Comparison of ENCODE assay signal across 9 cellular contexts in the genomic region with DNA sequence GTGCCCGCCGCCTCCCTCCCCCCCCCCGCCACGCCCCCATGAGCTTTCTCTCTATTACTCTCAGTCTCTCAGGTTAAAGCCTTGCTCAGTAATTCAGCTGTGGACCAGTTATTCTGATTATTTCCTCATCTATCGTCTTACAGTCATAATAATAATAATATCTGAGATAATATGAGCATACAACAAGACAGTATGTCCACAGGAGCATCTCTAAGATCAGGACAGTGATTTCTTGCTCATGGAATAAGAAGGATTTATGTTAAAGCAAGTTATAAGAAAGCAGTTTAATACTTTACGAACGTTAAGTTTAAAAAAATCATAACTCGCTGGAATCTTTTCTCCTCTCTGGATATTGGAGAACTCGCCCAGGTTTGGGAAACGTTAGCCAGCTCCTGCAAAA. TPM values are rescaled to one million over a fixed set of nuclear protein-coding genes. Genes with fewer than 3 reads are reported as not detected.
DNase-seq lines count a peak whose midpoint lies in the region; ATAC-seq and TF ChIP-seq lines count a peak whose summit lies in the region.
"Had no signal": no experiment of that assay in that cellular context is flagged by ENCODE, and none has a peak within 500 bp of the region (broad histone marks: within the 10 kb centered on the region; RNA-seq: fewer than 3 reads in every experiment).

No MANE protein-coding gene starts in this region.

- no peak for TF ChIP-seq POLR2A in vagina (IDR thresholded peaks at IDR 0.05)

- H3K9me3 ChIP-seq in heart right ventricle = no peaks in the 10 kb centered on the region
- no peaks in the 10 kb centered on the region for H3K9me3 ChIP-seq in mucosa of stomach (ENCODE audit: control insufficient read depth, low read length)
- H3K9me3 ChIP-seq in vagina = no peaks in the 10 kb centered on the region

- ATAC-seq in heart right ventricle = no peak
- no peak for ATAC-seq in left ventricle myocardium superior
- ATAC-seq in HG03097 (IDR thresholded peaks at IDR 0.05; ENCODE audit: low FRiP score, unreplicated experiment) = no peak

- no peak for TF ChIP-seq CTCF in heart right ventricle (IDR thresholded peaks at IDR 0.05)
- TF ChIP-seq CTCF in coronary artery (IDR thresholded peaks at IDR 0.05) = no peak
- TF ChIP-seq CTCF in vagina (IDR thresholded peaks at IDR 0.05) = no peak

- peak overlapping the region; percentile 58 to 97 (median 92) for H3K27ac ChIP-seq in heart right ventricle
- peak overlapping the region; percentile 90 to 92 for H3K27ac ChIP-seq in coronary artery
- peak overlapping the region; percentile 81 for H3K27ac ChIP-seq in vagina

- intact Hi-C loops in heart right ventricle (cut with DNase I) (loop anchor here in 3 of 10 donors (5.0 to 10.0 kb wide), 3 partner anchors 56 to 71 kb away; no protein-coding TSS in a partner anchor), left ventricle myocardium superior (cut with micrococcal nuclease) (no loop called here), vagina (cut with DNase I) (loop anchor here (10.0 kb wide), 1 partner anchor 54 kb away; no protein-coding TSS in a partner anchor)

- H3K4me1 ChIP-seq in heart right ventricle (peaks cover 10 to 74% (median 57%) of the 10 kb centered on the region in 9 donors), mucosa of stomach (ENCODE audit: control insufficient read depth, insufficient read depth, low read length) (peaks cover 52% of the 10 kb centered on the region), vagina (peaks cover 51% of the 10 kb centered on the region)

- no peak for DNase-seq in heart right ventricle
- DNase-seq in left ventricle myocardium superior = no peak
- DNase-seq in coronary artery (ENCODE audit: low spot score) = no peak
- DNase-seq in vagina (ENCODE audit: extremely low spot score in 2 of 2) = no peak
- DNase-seq in RKO (ENCODE audit: low spot score) = no peak
- DNase-seq in amniotic stem cell (lab: John Stamatoyannopoulos, UW) = no peak
- DNase-seq: DND-41 had no signal

- peak overlapping the region; percentile 19 to 74 (median 56) for H3K4me3 ChIP-seq in heart right ventricle
- peak overlapping the region; percentile 74 for H3K4me3 ChIP-seq in coronary artery
- H3K4me3 ChIP-seq in mucosa of stomach (ENCODE audit: low read length) = peak overlapping the region; percentile 60
- H3K4me3 ChIP-seq in vagina = peak overlapping the region; percentile 45 to 48

- peak overlapping the region; percentile 78 for H3K9ac ChIP-seq in mucosa of stomach (ENCODE audit: low read length)

- WGBS in heart right ventricle, 2 donors = 5% methylated on average over 10 of the region's 10 CpGs

- H3K36me3 ChIP-seq in heart right ventricle = peaks cover 0 to 9% (median 0%) of the 10 kb centered on the region in 9 donors
- no peaks in the 10 kb centered on the region for H3K36me3 ChIP-seq in mucosa of stomach (ENCODE audit: control insufficient read depth, insufficient read depth, low read length)
- no peaks in the 10 kb centered on the region for H3K36me3 ChIP-seq in vagina

- H3K27me3 ChIP-seq in heart right ventricle (peaks cover 0 to 9% (median 0%) of the 10 kb centered on the region in 7 donors), mucosa of stomach (ENCODE audit: control insufficient read depth, insufficient read depth, low read length) (no peaks in the 10 kb centered on the region), vagina (no peaks in the 10 kb centered on the region)

RNA-seq across cellular contexts. Expression of gene LMCD1, which starts 0.7 kb away (rescaled TPM):
- 10 to 100 TPM; 28.2 to 75.7 (median 45.7) TPM for total RNA-seq in heart right ventricle
- polyA plus RNA-seq in heart right ventricle = 100 to 1,000 TPM in 1 of 2 donors, 10 to 100 TPM in 1; 18.6 to 459 TPM
- 37.9 TPM for total RNA-seq in left ventricle myocardium superior
- total RNA-seq in vagina = 78.3 TPM
